ENCODE assay signal across 18 cellular contexts in genomic region chr2:179455824-179456223, GRCh38.
"Had no signal": no experiment of that assay in that cellular context is flagged by ENCODE, and none has a peak within 500 bp of the region (broad histone marks: within the 10 kb centered on the region; RNA-seq: fewer than 3 reads in every experiment).

No MANE protein-coding gene starts in this region.

- H3K27me3 ChIP-seq: ascending aorta, right atrium auricular region, tibial nerve had no signal

- H3K27me3 Mint-ChIP-seq: activated CD8-positive, alpha-beta T cell treated with anti-CD3 and anti-CD28 coated beads for 36 hours; activated naive CD8-positive, alpha-beta T cell treated with anti-CD3 and anti-CD28 coated beads, Interleukin-2, amount 10 ng/mL, durations not matched to agents 7 days and 5 days; stimulated activated memory B cell treated with anti-CD40 and anti-IgM and Interleukin-4, amounts not matched to agents 10 μg/mL and 1 μg/mL and 100 μg/mL, for 72 hours; T-cell had no signal

- H3K27ac Mint-ChIP-seq: activated CD8-positive, alpha-beta T cell treated with anti-CD3 and anti-CD28 coated beads for 36 hours; activated naive CD8-positive, alpha-beta T cell treated with anti-CD3 and anti-CD28 coated beads, Interleukin-2, amount 10 ng/mL, durations not matched to agents 7 days and 5 days; activated T-cell treated with anti-CD3 and anti-CD28 coated beads, Interleukin-2, amount 50 U/mL, for 72 hours; naive B cell; stimulated activated memory B cell treated with anti-CD40 and anti-IgM and Interleukin-4, amounts not matched to agents 10 μg/mL and 1 μg/mL and 100 μg/mL, for 72 hours; T-cell had no signal

- H3K4me3 Mint-ChIP-seq: activated CD8-positive, alpha-beta T cell treated with anti-CD3 and anti-CD28 coated beads for 36 hours; activated naive CD8-positive, alpha-beta T cell treated with anti-CD3 and anti-CD28 coated beads, Interleukin-2, amount 10 ng/mL, durations not matched to agents 7 days and 5 days; activated T-cell treated with anti-CD3 and anti-CD28 coated beads, Interleukin-2, amount 50 U/mL, for 72 hours; naive B cell; stimulated activated memory B cell treated with anti-CD40 and anti-IgM and Interleukin-4, amounts not matched to agents 10 μg/mL and 1 μg/mL and 100 μg/mL, for 72 hours; T-cell had no signal

- H3K36me3 Mint-ChIP-seq: activated naive CD8-positive, alpha-beta T cell treated with anti-CD3 and anti-CD28 coated beads, Interleukin-2, amount 10 ng/mL, durations not matched to agents 7 days and 5 days; naive B cell; stimulated activated memory B cell treated with anti-CD40 and anti-IgM and Interleukin-4, amounts not matched to agents 10 μg/mL and 1 μg/mL and 100 μg/mL, for 72 hours; T-cell had no signal

- H3K9me3 ChIP-seq: ascending aorta, right atrium auricular region, tibial nerve had no signal

- H3K27ac ChIP-seq: ascending aorta, right atrium auricular region, tibial nerve, WERI-Rb-1 had no signal

- H3K4me1 Mint-ChIP-seq: activated naive CD8-positive, alpha-beta T cell treated with anti-CD3 and anti-CD28 coated beads, Interleukin-2, amount 10 ng/mL, durations not matched to agents 7 days and 5 days; naive B cell; stimulated activated memory B cell treated with anti-CD40 and anti-IgM and Interleukin-4, amounts not matched to agents 10 μg/mL and 1 μg/mL and 100 μg/mL, for 72 hours; T-cell had no signal

- ATAC-seq: activated CD8-positive, alpha-beta T cell treated with anti-CD3 and anti-CD28 coated beads for 36 hours; activated T-cell treated with anti-CD3 and anti-CD28 coated beads, Interleukin-2, amount 50 U/mL, for 72 hours; stimulated activated memory B cell treated with anti-CD40 and anti-IgM and Interleukin-4, amounts not matched to agents 10 μg/mL and 1 μg/mL and 100 μg/mL, for 72 hours; T-cell had no signal

- H3K9me3 Mint-ChIP-seq: activated CD8-positive, alpha-beta T cell treated with anti-CD3 and anti-CD28 coated beads for 36 hours; activated naive CD8-positive, alpha-beta T cell treated with anti-CD3 and anti-CD28 coated beads, Interleukin-2, amount 10 ng/mL, durations not matched to agents 7 days and 5 days had no signal

- H3K4me3 ChIP-seq: ascending aorta, lung, right atrium auricular region, tibial nerve had no signal

- H3K4me1 ChIP-seq: ascending aorta, tibial nerve had no signal

- H3K36me3 ChIP-seq: ascending aorta, right atrium auricular region, tibial nerve, WERI-Rb-1 had no signal

- DNase-seq: activated CD4-positive, alpha-beta T cell treated with anti-CD3 and anti-CD28 coated beads for 4 hours; activated CD8-positive, alpha-beta memory T cell treated with anti-CD3 and anti-CD28 coated beads, Interleukin-2, amount 50 U/mL, for 4 hours; activated CD8-positive, alpha-beta T cell treated with anti-CD3 and anti-CD28 coated beads for 36 hours; activated naive CD8-positive, alpha-beta T cell treated with anti-CD3 and anti-CD28 coated beads, Interleukin-2, amount 10 ng/mL, durations not matched to agents 7 days and 5 days; activated T-cell treated with anti-CD3 and anti-CD28 coated beads, Interleukin-2, amount 50 U/mL, for 72 hours; caudate nucleus; cortex of kidney; effector CD8-positive, alpha-beta T cell; hippocampal formation; naive B cell; stimulated activated CD4-positive, alpha-beta T cell treated with anti-CD3 and anti-CD28 coated beads, Interleukin-1b, Interleukin-23, amount 100 ng/mL, for 48 hours; T-cell; WERI-Rb-1 had no signal
